ENCODE assay signal across 8 cellular contexts in genomic region chr11:14578551-14578956, GRCh38. TPM values are rescaled to one million over a fixed set of nuclear protein-coding genes. Genes with fewer than 3 reads are reported as not detected.
DNase-seq lines count a peak whose midpoint lies in the region; ATAC-seq and TF ChIP-seq lines count a peak whose summit lies in the region.

No MANE protein-coding gene starts in this region.

- DNase-seq in DMS 273 treated with DMSO at 0.1 percent for 48 hours (lab: John Stamatoyannopoulos, UW) (peak; percentile 49), HL-60 (ENCODE audit: low read depth in 1 of 2, low spot score in 1 of 2) (peak; percentile 88 to 94), SKM-1 treated with dmso at 0.1 percent for 144 hours (lab: John Stamatoyannopoulos, UW; ENCODE audit: unreplicated experiment) (peak; percentile 94), astrocyte of the hippocampus (ENCODE audit: low read depth, low spot score) (peak; percentile 21), foreskin melanocyte (no peak)

- H3K4me3 ChIP-seq in HL-60 (replicated peaks; ENCODE audit: insufficient read depth, low read length) (no peak overlapping the region), mesodermal cell (ENCODE audit: extremely low read depth, insufficient read depth, low read length, poor library complexity, severe bottlenecking) (no peak overlapping the region), urinary bladder (ENCODE audit: low read depth, low read length) (no peak overlapping the region)

- H3K27ac ChIP-seq in HL-60 (replicated peaks) = peak overlapping the region; percentile 60
- peak overlapping the region; percentile 72 for H3K27ac ChIP-seq in mesodermal cell (ENCODE audit: low read depth, low read length, severe bottlenecking)
- H3K27ac ChIP-seq in urinary bladder (ENCODE audit: low read depth) = peak overlapping the region; percentile 70

- WGBS in mesodermal cell (ENCODE audit: insufficient coverage in 2 of 2), 2 experiments = 53 to 65% methylated on average over 2 to 3 of the region's 3 CpGs
- 40% methylated on average over 3 of the region's 3 CpGs for WGBS in urinary bladder

- ATAC-seq in GM19468 (IDR thresholded peaks at IDR 0.05; ENCODE audit: extremely low read depth, unreplicated experiment) = peak; percentile 99

- H3K27me3 ChIP-seq in HL-60 (ENCODE audit: insufficient read depth, poor library complexity, severe bottlenecking) = no peaks in the 10 kb centered on the region

- no peak for TF ChIP-seq CTCF in HL-60 (IDR thresholded peaks at IDR 0.05; ENCODE audit: insufficient read depth, low read length)

- H3K36me3 ChIP-seq in mesodermal cell (ENCODE audit: control insufficient read depth, insufficient read depth, low read length) = no peaks in the 10 kb centered on the region
- H3K36me3 ChIP-seq in urinary bladder (ENCODE audit: insufficient read depth) = no peaks in the 10 kb centered on the region

- H3K9me3 ChIP-seq in mesodermal cell (ENCODE audit: control insufficient read depth, low read length) = peaks cover 7% of the 10 kb centered on the region

- peaks cover 5% of the 10 kb centered on the region for H3K4me1 ChIP-seq in mesodermal cell (ENCODE audit: control insufficient read depth, insufficient read depth, low read length, poor library complexity, severe bottlenecking)
- H3K4me1 ChIP-seq in urinary bladder (ENCODE audit: insufficient read depth) = no peaks in the 10 kb centered on the region

RNA-seq across cellular contexts. Expression of gene PSMA1, which starts 58.4 kb away (rescaled TPM):
- polyA plus RNA-seq in mesodermal cell (2013, experiment 1 of 2) = 228 TPM
- 249 TPM for polyA plus RNA-seq in mesodermal cell (2013, experiment 2 of 2)
- total RNA-seq in urinary bladder = 134 TPM
- polyA plus RNA-seq in urinary bladder = 122 TPM
